Comparison of ENCODE assay signal across 1 cellular context in the genomic region with DNA sequence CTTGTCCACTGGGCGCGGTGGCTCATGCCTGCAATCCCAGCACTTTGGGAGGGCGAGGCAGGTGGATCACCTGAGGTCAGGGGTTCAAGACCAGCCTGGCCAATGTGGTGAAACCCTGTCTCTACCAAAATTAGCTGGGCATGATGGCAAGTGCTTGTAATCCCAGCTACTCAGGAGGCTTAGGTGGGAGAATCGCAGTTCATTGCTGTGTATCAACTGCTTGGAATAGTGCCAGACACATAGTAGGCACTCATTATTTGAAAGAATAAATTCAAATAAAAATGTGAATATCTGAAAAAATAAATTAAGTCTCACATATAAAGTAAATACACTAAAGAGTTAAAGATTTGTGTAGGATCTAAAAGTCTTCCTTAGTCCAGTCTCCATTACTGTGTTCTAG.
TF ChIP-seq lines count a peak whose summit lies in the region.

No MANE protein-coding gene starts in this region.

TF ChIP-seq in GM23338, 12 proteins besides CTCF, POLR2A, EP300 and RAD21 (continued from another document):
- TF ChIP-seq REST (IDR thresholded peaks at IDR 0.05; ENCODE audit: unreplicated experiment) = no peak
- no peak for TF ChIP-seq ZNF114 (CRISPR knock-in tag; IDR thresholded peaks at IDR 0.05)
- TF ChIP-seq CREB1 (CRISPR knock-in tag; IDR thresholded peaks at IDR 0.05; ENCODE audit: low read depth) = no peak
- TF ChIP-seq ETS1 (IDR thresholded peaks at IDR 0.05) = no peak
- no peak for TF ChIP-seq EZH2phosphoT487 (IDR thresholded peaks at IDR 0.05; ENCODE audit: unreplicated experiment)
- TF ChIP-seq NANOG (IDR thresholded peaks at IDR 0.05; ENCODE audit: borderline replicate concordance) = no peak
- TF ChIP-seq STAT1 (IDR thresholded peaks at IDR 0.05; ENCODE audit: unreplicated experiment) = no peak
- no peak for TF ChIP-seq ZNF462 (CRISPR knock-in tag; IDR thresholded peaks at IDR 0.05)
- no peak for TF ChIP-seq JUNB (IDR thresholded peaks at IDR 0.05; ENCODE audit: unreplicated experiment)
- TF ChIP-seq EZH2 (IDR thresholded peaks at IDR 0.05; ENCODE audit: low read depth, unreplicated experiment) = no peak
- TF ChIP-seq ZNF331 (CRISPR knock-in tag; IDR thresholded peaks at IDR 0.05; ENCODE audit: low read depth) = no peak
